Comparison of ENCODE assay signal across 1 cellular context in genomic region chr3:197615430-197615829, GRCh38.
TF ChIP-seq lines count a peak whose summit lies in the region.

No MANE protein-coding gene starts in this region.

TF ChIP-seq in K562, 482 proteins besides CTCF, POLR2A, EP300 and RAD21:
- TF ChIP-seq ZNF766 (CRISPR knock-in tag; conservative IDR thresholded peaks at IDR 0.05) (no peak), FOXA1 (IDR thresholded peaks at IDR 0.05; ENCODE audit: borderline replicate concordance) (no peak), ETV6 (IDR thresholded peaks at IDR 0.05; ENCODE audit: borderline replicate concordance in 1 of 2, low read depth in 2 of 2, low read length in 1 of 2) (no peak), ETV6 (CRISPR knock-in tag; IDR thresholded peaks at IDR 0.05; ENCODE audit: borderline replicate concordance) (no peak), ZNF77 (CRISPR knock-in tag; IDR thresholded peaks at IDR 0.05) (no peak), MAFK (IDR thresholded peaks at IDR 0.05; ENCODE audit: low read length) (no peak), BRCA1 (IDR thresholded peaks at IDR 0.05) (no peak), BRCA1 (CRISPR knock-in tag; IDR thresholded peaks at IDR 0.05) (no peak), ZKSCAN8 (CRISPR knock-in tag; IDR thresholded peaks at IDR 0.05) (no peak), MEF2D (tag; conservative IDR thresholded peaks at IDR 0.05; ENCODE audit: low read depth) (no peak), FOXK1 (CRISPR knock-in tag; IDR thresholded peaks at IDR 0.05; ENCODE audit: borderline replicate concordance) (no peak), NBN (IDR thresholded peaks at IDR 0.05; ENCODE audit: low read depth) (no peak), POLR2G (IDR thresholded peaks at IDR 0.05; ENCODE audit: low read depth, low read length) (no peak), VEZF1 (CRISPR knock-in tag; IDR thresholded peaks at IDR 0.05) (no peak), CBX3 (IDR thresholded peaks at IDR 0.05; ENCODE audit: borderline replicate concordance in 1 of 2, low read length in 2 of 2) (peak in 1 of 2 experiments; percentile 80; a peak in 2 of 3 replicates), ZNF57 (CRISPR knock-in tag; IDR thresholded peaks at IDR 0.05) (no peak), ZFPM2 (CRISPR knock-in tag; IDR thresholded peaks at IDR 0.05) (no peak), DNMT1 (IDR thresholded peaks at IDR 0.05) (no peak), TRIM28 (IDR thresholded peaks at IDR 0.05) (peak; percentile 51; the same call in 1 of the 2 replicates), ZNF311 (CRISPR knock-in tag; IDR thresholded peaks at IDR 0.05) (no peak), SMARCB1 (IDR thresholded peaks at IDR 0.05; ENCODE audit: insufficient read length, low read depth) (no peak), XRCC5 (IDR thresholded peaks at IDR 0.05; ENCODE audit: low read depth, low read length) (no peak), GABPB2 (CRISPR knock-in tag; conservative IDR thresholded peaks at IDR 0.05) (no peak), MEF2A (IDR thresholded peaks at IDR 0.05; ENCODE audit: control insufficient read depth, low read depth, low read length) (no peak), ZSCAN32 (CRISPR knock-in tag; IDR thresholded peaks at IDR 0.05) (no peak)
- TF ChIP-seq, protein P1, sequence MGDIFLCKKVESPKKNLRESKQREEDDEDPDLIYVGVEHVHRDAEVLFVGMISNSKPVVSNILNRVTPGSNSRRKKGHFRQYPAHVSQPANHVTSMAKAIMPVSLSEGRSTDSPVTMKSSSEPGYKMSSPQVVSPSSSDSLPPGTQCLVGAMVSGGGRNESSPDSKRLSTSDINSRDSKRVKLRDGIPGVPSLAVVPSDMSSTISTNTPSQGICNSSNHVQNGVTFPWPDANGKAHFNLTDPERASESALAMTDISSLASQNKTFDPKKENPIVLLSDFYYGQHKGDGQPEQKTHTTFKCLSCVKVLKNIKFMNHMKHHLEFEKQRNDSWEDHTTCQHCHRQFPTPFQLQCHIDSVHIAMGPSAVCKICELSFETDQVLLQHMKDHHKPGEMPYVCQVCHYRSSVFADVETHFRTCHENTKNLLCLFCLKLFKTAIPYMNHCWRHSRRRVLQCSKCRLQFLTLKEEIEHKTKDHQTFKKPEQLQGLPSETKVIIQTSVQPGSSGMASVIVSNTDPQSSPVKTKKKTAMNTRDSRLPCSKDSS (IDR thresholded peaks at IDR 0.05; ENCODE audit: low read depth, partially characterized antibody) = peak; percentile 58
- TF ChIP-seq, protein P2, sequence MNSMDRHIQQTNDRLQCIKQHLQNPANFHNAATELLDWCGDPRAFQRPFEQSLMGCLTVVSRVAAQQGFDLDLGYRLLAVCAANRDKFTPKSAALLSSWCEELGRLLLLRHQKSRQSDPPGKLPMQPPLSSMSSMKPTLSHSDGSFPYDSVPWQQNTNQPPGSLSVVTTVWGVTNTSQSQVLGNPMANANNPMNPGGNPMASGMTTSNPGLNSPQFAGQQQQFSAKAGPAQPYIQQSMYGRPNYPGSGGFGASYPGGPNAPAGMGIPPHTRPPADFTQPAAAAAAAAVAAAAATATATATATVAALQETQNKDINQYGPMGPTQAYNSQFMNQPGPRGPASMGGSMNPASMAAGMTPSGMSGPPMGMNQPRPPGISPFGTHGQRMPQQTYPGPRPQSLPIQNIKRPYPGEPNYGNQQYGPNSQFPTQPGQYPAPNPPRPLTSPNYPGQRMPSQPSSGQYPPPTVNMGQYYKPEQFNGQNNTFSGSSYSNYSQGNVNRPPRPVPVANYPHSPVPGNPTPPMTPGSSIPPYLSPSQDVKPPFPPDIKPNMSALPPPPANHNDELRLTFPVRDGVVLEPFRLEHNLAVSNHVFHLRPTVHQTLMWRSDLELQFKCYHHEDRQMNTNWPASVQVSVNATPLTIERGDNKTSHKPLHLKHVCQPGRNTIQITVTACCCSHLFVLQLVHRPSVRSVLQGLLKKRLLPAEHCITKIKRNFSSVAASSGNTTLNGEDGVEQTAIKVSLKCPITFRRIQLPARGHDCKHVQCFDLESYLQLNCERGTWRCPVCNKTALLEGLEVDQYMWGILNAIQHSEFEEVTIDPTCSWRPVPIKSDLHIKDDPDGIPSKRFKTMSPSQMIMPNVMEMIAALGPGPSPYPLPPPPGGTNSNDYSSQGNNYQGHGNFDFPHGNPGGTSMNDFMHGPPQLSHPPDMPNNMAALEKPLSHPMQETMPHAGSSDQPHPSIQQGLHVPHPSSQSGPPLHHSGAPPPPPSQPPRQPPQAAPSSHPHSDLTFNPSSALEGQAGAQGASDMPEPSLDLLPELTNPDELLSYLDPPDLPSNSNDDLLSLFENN (IDR thresholded peaks at IDR 0.05; ENCODE audit: low read depth in 2 of 2, low read length in 2 of 2) = no peak
- TF ChIP-seq, protein P3, sequence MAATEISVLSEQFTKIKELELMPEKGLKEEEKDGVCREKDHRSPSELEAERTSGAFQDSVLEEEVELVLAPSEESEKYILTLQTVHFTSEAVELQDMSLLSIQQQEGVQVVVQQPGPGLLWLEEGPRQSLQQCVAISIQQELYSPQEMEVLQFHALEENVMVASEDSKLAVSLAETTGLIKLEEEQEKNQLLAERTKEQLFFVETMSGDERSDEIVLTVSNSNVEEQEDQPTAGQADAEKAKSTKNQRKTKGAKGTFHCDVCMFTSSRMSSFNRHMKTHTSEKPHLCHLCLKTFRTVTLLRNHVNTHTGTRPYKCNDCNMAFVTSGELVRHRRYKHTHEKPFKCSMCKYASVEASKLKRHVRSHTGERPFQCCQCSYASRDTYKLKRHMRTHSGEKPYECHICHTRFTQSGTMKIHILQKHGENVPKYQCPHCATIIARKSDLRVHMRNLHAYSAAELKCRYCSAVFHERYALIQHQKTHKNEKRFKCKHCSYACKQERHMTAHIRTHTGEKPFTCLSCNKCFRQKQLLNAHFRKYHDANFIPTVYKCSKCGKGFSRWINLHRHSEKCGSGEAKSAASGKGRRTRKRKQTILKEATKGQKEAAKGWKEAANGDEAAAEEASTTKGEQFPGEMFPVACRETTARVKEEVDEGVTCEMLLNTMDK (IDR thresholded peaks at IDR 0.05; ENCODE audit: borderline replicate concordance, insufficient read depth, low read depth, low read length, poor library complexity, severe bottlenecking) = no peak
- TF ChIP-seq, protein P4, sequence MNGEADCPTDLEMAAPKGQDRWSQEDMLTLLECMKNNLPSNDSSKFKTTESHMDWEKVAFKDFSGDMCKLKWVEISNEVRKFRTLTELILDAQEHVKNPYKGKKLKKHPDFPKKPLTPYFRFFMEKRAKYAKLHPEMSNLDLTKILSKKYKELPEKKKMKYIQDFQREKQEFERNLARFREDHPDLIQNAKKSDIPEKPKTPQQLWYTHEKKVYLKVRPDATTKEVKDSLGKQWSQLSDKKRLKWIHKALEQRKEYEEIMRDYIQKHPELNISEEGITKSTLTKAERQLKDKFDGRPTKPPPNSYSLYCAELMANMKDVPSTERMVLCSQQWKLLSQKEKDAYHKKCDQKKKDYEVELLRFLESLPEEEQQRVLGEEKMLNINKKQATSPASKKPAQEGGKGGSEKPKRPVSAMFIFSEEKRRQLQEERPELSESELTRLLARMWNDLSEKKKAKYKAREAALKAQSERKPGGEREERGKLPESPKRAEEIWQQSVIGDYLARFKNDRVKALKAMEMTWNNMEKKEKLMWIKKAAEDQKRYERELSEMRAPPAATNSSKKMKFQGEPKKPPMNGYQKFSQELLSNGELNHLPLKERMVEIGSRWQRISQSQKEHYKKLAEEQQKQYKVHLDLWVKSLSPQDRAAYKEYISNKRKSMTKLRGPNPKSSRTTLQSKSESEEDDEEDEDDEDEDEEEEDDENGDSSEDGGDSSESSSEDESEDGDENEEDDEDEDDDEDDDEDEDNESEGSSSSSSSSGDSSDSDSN (IDR thresholded peaks at IDR 0.05; ENCODE audit: borderline replicate concordance in 1 of 2, low read depth in 2 of 2, low read length in 2 of 2) = no peak
